8 cellular contexts compared by ENCODE assay signal in genomic region chr12:124609041-124609984, GRCh38. TPM values are rescaled to one million over a fixed set of nuclear protein-coding genes. Genes with fewer than 3 reads are reported as not detected.
DNase-seq lines count a peak whose midpoint lies in the region; ATAC-seq, FAIRE-seq and TF ChIP-seq lines count a peak whose summit lies in the region.

No MANE protein-coding gene starts in this region.

- H3K79me2 ChIP-seq in OCI-LY7 (ENCODE audit: insufficient read depth, low read depth, low read length), result no peaks in the 10 kb centered on the region

- no peaks in the 10 kb centered on the region for H3K36me3 ChIP-seq in OCI-LY7 (ENCODE audit: insufficient read depth, low read length)

- no TSS peak for BruUV-seq in OCI-LY7 (replicated peaks; lab: Mats Ljungman, UMichigan)

- no peaks in the 10 kb centered on the region for H3K9me3 ChIP-seq in CD4-positive, alpha-beta T cell (ENCODE audit: control insufficient read depth, low read length)
- H3K9me3 ChIP-seq in OCI-LY7 (ENCODE audit: low read length) (no peaks in the 10 kb centered on the region), right cardiac atrium (ENCODE audit: control insufficient read depth, low read length) (no peaks in the 10 kb centered on the region)

- TF ChIP-seq CTCF in CD4-positive, alpha-beta T cell (IDR thresholded peaks at IDR 0.05), result peak; percentile 26
- peak; percentile 24; the same call in 1 of the 2 replicates for TF ChIP-seq CTCF in OCI-LY7 (conservative IDR thresholded peaks at IDR 0.05; ENCODE audit: low read length)

- FAIRE-seq in frontal cortex (lab: Jason Lieb, UNC), result no peak

- ATAC-seq in CD4-positive, alpha-beta T cell (ENCODE audit: poor library complexity), result peak; percentile 93
- ATAC-seq in GM19468 (IDR thresholded peaks at IDR 0.05; ENCODE audit: extremely low read depth, unreplicated experiment) (peak; percentile 62), right cardiac atrium (peak; percentile 61 to 68)

- peak overlapping the region; percentile 60 for H3K27ac Mint-ChIP-seq in CD4-positive, alpha-beta T cell
- H3K27ac Mint-ChIP-seq in activated T-helper 2 cell treated with anti-CD3 and anti-CD28 coated beads, Interferon-gamma antibody, Interleukin-2, Interleukin-4, amounts not matched to agents 10 μg/mL and 5 μg/mL and 100 μg/mL, durations not matched to agents 14 hours and 24 hours and 36 hours, result no peak overlapping the region

- H3K4me1 ChIP-seq in OCI-LY7 (ENCODE audit: insufficient read depth, low read length, poor library complexity, severe bottlenecking) (peaks cover 39% of the 10 kb centered on the region), right cardiac atrium (ENCODE audit: control insufficient read depth, insufficient read depth, low read length) (peaks cover 1% of the 10 kb centered on the region)

- H4K20me1 ChIP-seq in OCI-LY7 (ENCODE audit: insufficient read depth, low read length), result no peaks in the 10 kb centered on the region

- peaks cover 46% of the 10 kb centered on the region for H3K4me1 Mint-ChIP-seq in CD4-positive, alpha-beta T cell (ENCODE audit: low read depth)
- peaks cover 11% of the 10 kb centered on the region for H3K4me1 Mint-ChIP-seq in activated T-helper 2 cell treated with anti-CD3 and anti-CD28 coated beads, Interferon-gamma antibody, Interleukin-2, Interleukin-4, amounts not matched to agents 10 μg/mL and 5 μg/mL and 100 μg/mL, durations not matched to agents 14 hours and 24 hours and 36 hours (ENCODE audit: low read depth)

- no peak overlapping the region for H3K27ac ChIP-seq in CD4-positive, alpha-beta T cell (ENCODE audit: low read depth, low read length)
- H3K27ac ChIP-seq in OCI-LY7 (ENCODE audit: low read depth, low read length, poor library complexity, severe bottlenecking) (peak overlapping the region; percentile 89), right cardiac atrium (ENCODE audit: low read length) (no peak overlapping the region)

- H3K4me3 Mint-ChIP-seq in CD4-positive, alpha-beta T cell, result peak overlapping the region; percentile 76
- peak overlapping the region; percentile 5 for H3K4me3 Mint-ChIP-seq in activated T-helper 2 cell treated with anti-CD3 and anti-CD28 coated beads, Interferon-gamma antibody, Interleukin-2, Interleukin-4, amounts not matched to agents 10 μg/mL and 5 μg/mL and 100 μg/mL, durations not matched to agents 14 hours and 24 hours and 36 hours (ENCODE audit: low read depth)

- H3K9me2 ChIP-seq in OCI-LY7 (ENCODE audit: insufficient read depth, low read length), result no peaks in the 10 kb centered on the region

- CTCF ChIA-PET in CD4-positive, alpha-beta T cell (lab: Charles Lee), result interaction anchor here (0.6 kb wide), 1 partner anchor 1944 kb away, joined by 3 read pairs; no protein-coding TSS in a partner anchor
- CTCF ChIA-PET in OCI-LY7 (lab: Charles Lee; ENCODE audit: unreplicated experiment), result interaction anchor here (0.5 kb wide), 1 partner anchor 68 kb away, joined by 3 read pairs; no protein-coding TSS in a partner anchor

- H3K36me3 Mint-ChIP-seq in CD4-positive, alpha-beta T cell (ENCODE audit: low read depth), result no peaks in the 10 kb centered on the region
- no peaks in the 10 kb centered on the region for H3K36me3 Mint-ChIP-seq in activated T-helper 2 cell treated with anti-CD3 and anti-CD28 coated beads, Interferon-gamma antibody, Interleukin-2, Interleukin-4, amounts not matched to agents 10 μg/mL and 5 μg/mL and 100 μg/mL, durations not matched to agents 14 hours and 24 hours and 36 hours (ENCODE audit: low read depth)

- H3K27me3 Mint-ChIP-seq in CD4-positive, alpha-beta T cell, result no peaks in the 10 kb centered on the region
- H3K27me3 Mint-ChIP-seq in activated T-helper 2 cell treated with anti-CD3 and anti-CD28 coated beads, Interferon-gamma antibody, Interleukin-2, Interleukin-4, amounts not matched to agents 10 μg/mL and 5 μg/mL and 100 μg/mL, durations not matched to agents 14 hours and 24 hours and 36 hours (ENCODE audit: low read depth), result peaks cover 36% of the 10 kb centered on the region

- DNase-seq in CD4-positive, alpha-beta T cell, result peak; percentile 79 to 92 (median 88)
- DNase-seq in HuH-7.5 (ENCODE audit: low spot score) (peak; percentile 42), OCI-LY7 (ENCODE audit: low spot score) (peak; percentile 96), right cardiac atrium (peak; percentile 75 to 91 (median 90)), frontal cortex (ENCODE audit: low spot score in 2 of 2) (no peak)
- peak; percentile 37 for DNase-seq in activated T-helper 2 cell treated with anti-CD3 and anti-CD28 coated beads, Interferon-gamma antibody, Interleukin-2, Interleukin-4, amounts not matched to agents 10 μg/mL and 5 μg/mL and 100 μg/mL, durations not matched to agents 14 hours and 24 hours and 36 hours (ENCODE audit: low spot score)
- DNase-seq in stimulated activated CD4-positive, alpha-beta T cell treated with anti-CD3 and anti-CD28 coated beads, Interleukin-1b, Interleukin-23, amount 100 ng/mL, for 48 hours, result peak; percentile 71

- WGBS in right cardiac atrium, result 30% methylated on average over 31 of the region's 31 CpGs

- peak overlapping the region; percentile 5; the same call in 1 of the 2 replicates for H2AFZ ChIP-seq in OCI-LY7 (ENCODE audit: low read length)

- no peaks in the 10 kb centered on the region for H3K9me3 Mint-ChIP-seq in CD4-positive, alpha-beta T cell
- no peaks in the 10 kb centered on the region for H3K9me3 Mint-ChIP-seq in activated T-helper 2 cell treated with anti-CD3 and anti-CD28 coated beads, Interferon-gamma antibody, Interleukin-2, Interleukin-4, amounts not matched to agents 10 μg/mL and 5 μg/mL and 100 μg/mL, durations not matched to agents 14 hours and 24 hours and 36 hours

- intact Hi-C loops in CD4-positive, alpha-beta T cell (cut with DNase I, micrococcal nuclease), result loop anchor here (1.0 to 2.0 kb wide), 2 partner anchors 43 kb away; partner anchors contain the start of gene NCOR2 (in 1 of the 2)
- intact Hi-C loops in OCI-LY7 (cut with micrococcal nuclease; ENCODE audit: unreplicated experiment), result loop anchor here (1.0 to 10.0 kb wide), 4 partner anchors 42 to 308 kb away; partner anchors contain the start of gene NCOR2
- intact Hi-C loops in activated T-helper 2 cell treated with anti-CD3 and anti-CD28 coated beads, Interferon-gamma antibody, Interleukin-2, Interleukin-4, amounts not matched to agents 10 μg/mL and 5 μg/mL and 100 μg/mL, durations not matched to agents 14 hours and 24 hours and 36 hours (cut with micrococcal nuclease), result no loop called here
- intact Hi-C loops in right cardiac atrium (cut with DNase I), result no loop called here

- peak overlapping the region; percentile 71 for H3K4me2 ChIP-seq in OCI-LY7 (ENCODE audit: low read length)

- H3K27me3 ChIP-seq in CD4-positive, alpha-beta T cell (ENCODE audit: control insufficient read depth, insufficient read depth, low read length), result no peaks in the 10 kb centered on the region
- no peaks in the 10 kb centered on the region for H3K27me3 ChIP-seq in right cardiac atrium (ENCODE audit: control insufficient read depth, insufficient read depth)

- peak overlapping the region; percentile 48 for H3K4me3 ChIP-seq in OCI-LY7 (ENCODE audit: low read depth, low read length, poor library complexity, severe bottlenecking)
- no peak overlapping the region for H3K4me3 ChIP-seq in right cardiac atrium (ENCODE audit: low read length)

- POLR2A ChIA-PET in CD4-positive, alpha-beta T cell (lab: Charles Lee), result interaction anchor here (0.9 to 2.2 kb wide), 2 partner anchors 42 to 144 kb away, joined by 4 to 8 read pairs; partner anchors contain the start of gene NCOR2
- POLR2A ChIA-PET in OCI-LY7 (lab: Charles Lee), result no interaction called here

RNA-seq across cellular contexts. Expression of gene NCOR2, which starts 41.9 kb away (rescaled TPM):
- 100 to 1,000 TPM; 133 to 140 TPM for total RNA-seq in CD4-positive, alpha-beta T cell
- 22.7 and 30.2 TPM in 2 replicates for total RNA-seq in OCI-LY7 (2014; rRNA removed; shearing (Covaris generic))
- 154 and 159 TPM in 2 replicates for total RNA-seq in OCI-LY7 (2022)
- 109 and 119 TPM in 2 replicates for total RNA-seq in activated T-helper 2 cell treated with anti-CD3 and anti-CD28 coated beads, Interferon-gamma antibody, Interleukin-2, Interleukin-4, amounts not matched to agents 10 μg/mL and 5 μg/mL and 100 μg/mL, durations not matched to agents 14 hours and 24 hours and 36 hours
- total RNA-seq in right cardiac atrium, result 100 to 1,000 TPM; 137 to 166 (median 146) TPM
- polyA plus RNA-seq in right cardiac atrium, result 66.4 TPM
- 7.3 TPM for total RNA-seq in frontal cortex

Comparison
In these comparisons a context has a peak if more than half of its experiments do, and no peak if none do; other contexts are left out.
1. DNase-seq: peak in CD4-positive, alpha-beta T cell (10 of 10), HuH-7.5 (single experiment), OCI-LY7 (single experiment), activated T-helper 2 cell treated with anti-CD3 and anti-CD28 coated beads, Interferon-gamma antibody, Interleukin-2, Interleukin-4, amounts not matched to agents 10 μg/mL and 5 μg/mL and 100 μg/mL, durations not matched to agents 14 hours and 24 hours and 36 hours (single experiment), right cardiac atrium (3 of 3) and stimulated activated CD4-positive, alpha-beta T cell treated with anti-CD3 and anti-CD28 coated beads, Interleukin-1b, Interleukin-23, amount 100 ng/mL, for 48 hours (single experiment); none in frontal cortex (0 of 2).
2. intact Hi-C loops: an anchor here in CD4-positive, alpha-beta T cell (1.0 to 2.0 kb wide) and OCI-LY7 (1.0 to 10.0 kb wide); none called in activated T-helper 2 cell treated with anti-CD3 and anti-CD28 coated beads, Interferon-gamma antibody, Interleukin-2, Interleukin-4, amounts not matched to agents 10 μg/mL and 5 μg/mL and 100 μg/mL, durations not matched to agents 14 hours and 24 hours and 36 hours and right cardiac atrium.
3. Peak in every context shown above with its lines, with median percentiles within 50 percentile points of each other: ATAC-seq.